17 cellular contexts compared by ENCODE assay signal in the genomic region with DNA sequence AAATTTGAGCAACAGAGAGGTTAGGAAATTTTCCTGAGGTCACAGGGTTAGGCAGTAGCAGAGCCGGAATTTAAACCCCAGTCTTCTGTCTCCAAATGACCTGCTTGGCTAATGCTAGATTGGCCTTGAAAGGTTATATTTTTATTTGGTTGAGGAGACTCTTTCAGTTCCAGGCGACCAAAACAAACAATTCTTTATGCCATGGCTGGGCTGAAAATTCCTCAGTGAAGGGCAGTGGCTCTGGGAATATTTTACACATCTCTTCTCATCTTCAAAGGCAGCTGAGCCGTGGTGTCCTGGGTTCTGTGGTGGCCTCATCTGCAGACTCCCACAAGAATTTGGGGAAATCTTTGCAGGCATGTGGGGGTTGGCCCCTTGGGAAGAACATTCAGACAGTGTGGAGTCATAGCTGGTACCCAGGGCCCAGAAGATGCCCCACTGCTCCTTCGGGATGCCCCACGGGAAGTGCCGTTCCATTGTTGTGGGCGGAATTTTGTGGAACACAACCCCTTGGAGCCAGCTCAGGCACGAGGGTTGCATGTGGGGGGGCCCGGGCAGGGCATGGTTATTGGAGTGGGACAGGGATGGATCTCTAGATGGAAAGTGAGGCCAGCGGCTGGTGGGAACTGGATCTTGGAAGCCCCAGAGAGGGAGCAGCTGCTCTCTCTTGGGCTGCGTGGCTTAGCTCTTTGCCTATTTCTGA. TPM values are rescaled to one million over a fixed set of nuclear protein-coding genes. Genes with fewer than 3 reads are reported as not detected.
DNase-seq lines count a peak whose midpoint lies in the region; TF ChIP-seq lines count a peak whose summit lies in the region.
"Had no signal": no experiment of that assay in that cellular context is flagged by ENCODE, and none has a peak within 500 bp of the region (broad histone marks: within the 10 kb centered on the region; RNA-seq: fewer than 3 reads in every experiment).

No MANE protein-coding gene starts in this region.

- H3K4me3 Mint-ChIP-seq in brain (no peak overlapping the region), mesothelial cell of epicardium (no peak overlapping the region), Calu3 (ENCODE audit: low read depth, unreplicated experiment) (no peak overlapping the region)
- no peak overlapping the region for H3K4me3 Mint-ChIP-seq in activated CD4-positive, alpha-beta T cell treated with anti-CD3 and anti-CD28 coated beads, Interleukin-2, amount 10 ng/mL, durations not matched to agents 7 days and 5 days
- H3K4me3 Mint-ChIP-seq: B cell; CD4-positive, CD25-positive, alpha-beta regulatory T cell; CD8-positive, alpha-beta memory T cell; HFFc6; IgD-negative memory B cell had no signal

- H3K9ac ChIP-seq in KMS-11, result no peak overlapping the region

- H2AFZ ChIP-seq in KMS-11 (ENCODE audit: low read depth) (no peak overlapping the region), osteoblast (ENCODE audit: low read length) (no peak overlapping the region)

- H3K4me2 ChIP-seq in KMS-11, result peak overlapping the region; percentile 66; the same call in 1 of the 2 replicates
- H3K4me2 ChIP-seq in osteoblast (ENCODE audit: insufficient read depth, low read length), result no peak overlapping the region

- no peak for TF ChIP-seq CTCF in KMS-11 (conservative IDR thresholded peaks at IDR 0.05; ENCODE audit: low read depth, low read length)
- TF ChIP-seq CTCF in brain (conservative IDR thresholded peaks at IDR 0.05), result no peak
- no peak for TF ChIP-seq CTCF in mesothelial cell of epicardium (IDR thresholded peaks at IDR 0.05; ENCODE audit: unreplicated experiment)
- no peak for TF ChIP-seq CTCF in osteoblast (IDR thresholded peaks at IDR 0.05; ENCODE audit: extremely low read depth, low read depth, low read length)
- no peak for TF ChIP-seq CTCF in Calu3 (IDR thresholded peaks at IDR 0.05; ENCODE audit: unreplicated experiment)

- no peaks in the 10 kb centered on the region for H3K9me3 ChIP-seq in osteoblast (ENCODE audit: low read depth, low read length)

- no peaks in the 10 kb centered on the region for H3K36me3 ChIP-seq in KMS-11 (ENCODE audit: insufficient read depth)
- H3K36me3 ChIP-seq in osteoblast (ENCODE audit: insufficient read depth, low read length), result no peaks in the 10 kb centered on the region

- H3K27ac ChIP-seq in KMS-11 (no peak overlapping the region), osteoblast (ENCODE audit: low read depth, low read length) (no peak overlapping the region)

- CTCF ChIA-PET in activated CD4-positive, alpha-beta T cell treated with anti-CD3 and anti-CD28 coated beads, Interleukin-2, amount 10 ng/mL, durations not matched to agents 7 days and 5 days (lab: Charles Lee), result no interaction called here
- CTCF ChIA-PET in Calu3 (lab: Charles Lee), result no interaction called here

- no peaks in the 10 kb centered on the region for H3K9me3 Mint-ChIP-seq in brain
- no peaks in the 10 kb centered on the region for H3K9me3 Mint-ChIP-seq in mesothelial cell of epicardium
- H3K9me3 Mint-ChIP-seq in activated CD4-positive, alpha-beta T cell treated with anti-CD3 and anti-CD28 coated beads, Interleukin-2, amount 10 ng/mL, durations not matched to agents 7 days and 5 days, result no peaks in the 10 kb centered on the region
- no peaks in the 10 kb centered on the region for H3K9me3 Mint-ChIP-seq in Calu3 (ENCODE audit: low read depth, unreplicated experiment)
- H3K9me3 Mint-ChIP-seq: CD4-positive, CD25-positive, alpha-beta regulatory T cell; CD8-positive, alpha-beta memory T cell; HFFc6; IgD-negative memory B cell had no signal

- H3K27ac Mint-ChIP-seq in brain (peak overlapping the region in 3 of 5 experiments; percentile 28 to 89 (median 85)), mesothelial cell of epicardium (peak overlapping the region; percentile 4), Calu3 (ENCODE audit: unreplicated experiment) (no peak overlapping the region)
- no peak overlapping the region for H3K27ac Mint-ChIP-seq in activated CD4-positive, alpha-beta T cell treated with anti-CD3 and anti-CD28 coated beads, Interleukin-2, amount 10 ng/mL, durations not matched to agents 7 days and 5 days
- H3K27ac Mint-ChIP-seq: B cell; CD4-positive, CD25-positive, alpha-beta regulatory T cell; CD8-positive, alpha-beta memory T cell; HFFc6; IgD-negative memory B cell had no signal

- peaks cover 17% of the 10 kb centered on the region for H3K4me1 ChIP-seq in KMS-11 (ENCODE audit: low read depth, poor library complexity, severe bottlenecking)
- H3K4me1 ChIP-seq in osteoblast (ENCODE audit: insufficient read depth, low read length), result peaks cover 17% of the 10 kb centered on the region

- H3K79me2 ChIP-seq in KMS-11 (ENCODE audit: insufficient read depth, low read depth) (no peaks in the 10 kb centered on the region), osteoblast (ENCODE audit: insufficient read depth, low read length) (no peaks in the 10 kb centered on the region)

- intact Hi-C loops in Calu3 (cut with micrococcal nuclease; ENCODE audit: unreplicated experiment), result loop anchor here (10.0 kb wide), 1 partner anchor 138 kb away; no protein-coding TSS in a partner anchor

- POLR2A ChIA-PET in activated CD4-positive, alpha-beta T cell treated with anti-CD3 and anti-CD28 coated beads, Interleukin-2, amount 10 ng/mL, durations not matched to agents 7 days and 5 days (lab: Charles Lee), result no interaction called here

- peaks cover 36% of the 10 kb centered on the region for H3K4me1 Mint-ChIP-seq in brain
- H3K4me1 Mint-ChIP-seq in mesothelial cell of epicardium, result peaks cover 18% of the 10 kb centered on the region
- H3K4me1 Mint-ChIP-seq in activated CD4-positive, alpha-beta T cell treated with anti-CD3 and anti-CD28 coated beads, Interleukin-2, amount 10 ng/mL, durations not matched to agents 7 days and 5 days, result peaks cover 15% of the 10 kb centered on the region
- H3K4me1 Mint-ChIP-seq in Calu3 (ENCODE audit: low read depth, unreplicated experiment), result no peaks in the 10 kb centered on the region
- H3K4me1 Mint-ChIP-seq: B cell; CD4-positive, CD25-positive, alpha-beta regulatory T cell had no signal

- H3K27me3 Mint-ChIP-seq in brain (no peaks in the 10 kb centered on the region), mesothelial cell of epicardium (ENCODE audit: low read depth) (no peaks in the 10 kb centered on the region), Calu3 (ENCODE audit: unreplicated experiment) (peaks cover 64% of the 10 kb centered on the region)
- no peaks in the 10 kb centered on the region for H3K27me3 Mint-ChIP-seq in activated CD4-positive, alpha-beta T cell treated with anti-CD3 and anti-CD28 coated beads, Interleukin-2, amount 10 ng/mL, durations not matched to agents 7 days and 5 days

- no peak for DNase-seq in mesothelial cell of epicardium (ENCODE audit: low spot score in 2 of 2, unreplicated experiment in 2 of 2)
- peak; percentile 88 for DNase-seq in osteoblast (ENCODE audit: insufficient read length, low spot score, missing footprints)
- DNase-seq in activated gamma-delta T cell treated with Interleukin-2 at 50 U/mL for 16 hours, result no peak
- no peak for DNase-seq in activated CD4-positive, alpha-beta T cell treated with anti-CD3 and anti-CD28 coated beads, Interleukin-2, amount 10 ng/mL, durations not matched to agents 7 days and 5 days
- no peak for DNase-seq in AG08395 (ENCODE audit: low spot score)
- no peak for DNase-seq in Calu3
- DNase-seq: 8988T; C1 segment of cervical spinal cord; CD4-positive, CD25-positive, alpha-beta regulatory T cell; CD8-positive, alpha-beta memory T cell; GOT3; H7; HFFc6 had no signal

- no TSS peak for BruUV-seq in Calu3 (replicated peaks; lab: Mats Ljungman, UMichigan)

- H3K27me3 ChIP-seq in KMS-11 (ENCODE audit: insufficient read depth, low read depth) (no peaks in the 10 kb centered on the region), osteoblast (ENCODE audit: insufficient read depth, low read length) (no peaks in the 10 kb centered on the region)

- no peaks in the 10 kb centered on the region for H4K20me1 ChIP-seq in KMS-11 (ENCODE audit: insufficient read depth)
- no peaks in the 10 kb centered on the region for H4K20me1 ChIP-seq in osteoblast (ENCODE audit: insufficient read depth, low read length)

- H3K36me3 Mint-ChIP-seq in brain (no peaks in the 10 kb centered on the region), mesothelial cell of epicardium (no peaks in the 10 kb centered on the region), Calu3 (ENCODE audit: insufficient read depth, unreplicated experiment) (no peaks in the 10 kb centered on the region)
- H3K36me3 Mint-ChIP-seq in activated CD4-positive, alpha-beta T cell treated with anti-CD3 and anti-CD28 coated beads, Interleukin-2, amount 10 ng/mL, durations not matched to agents 7 days and 5 days (ENCODE audit: low read depth), result no peaks in the 10 kb centered on the region
- H3K36me3 Mint-ChIP-seq: CD4-positive, CD25-positive, alpha-beta regulatory T cell had no signal

- H3K4me3 ChIP-seq in KMS-11 (IDR thresholded peaks at IDR 0.05; ENCODE audit: insufficient read depth, low read depth, low read length), result no peak overlapping the region
- H3K4me3 ChIP-seq in osteoblast (ENCODE audit: insufficient read depth, low read length), result no peak overlapping the region

RNA-seq across cellular contexts. Expression of a gene that starts 33.2 kb away (rescaled TPM):
- polyA plus RNA-seq in brain (ENCODE audit: insufficient read depth, low read depth, low replicate concordance), result 1,805 TPM
- total RNA-seq in mesothelial cell of epicardium, result 1,414 to 1,482 TPM (median 1,481 TPM) in 3 replicates
- 1,685 and 1,757 TPM in 2 replicates for total RNA-seq in osteoblast
- total RNA-seq in activated CD4-positive, alpha-beta T cell treated with anti-CD3 and anti-CD28 coated beads, Interleukin-2, amount 10 ng/mL, durations not matched to agents 7 days and 5 days, result 1,000 to 10,000 TPM; 1,565 to 2,086 TPM
- total RNA-seq in Calu3 (2022), result 1,787 and 1,941 TPM in 2 replicates

RNA-seq across cellular contexts. Expression of a gene that starts 37.6 kb away (rescaled TPM):
- polyA plus RNA-seq in brain (ENCODE audit: insufficient read depth, low read depth, low replicate concordance), result 15.5 TPM
- total RNA-seq in mesothelial cell of epicardium (23.7 to 24.5 TPM (median 23.9 TPM) in 3 replicates), osteoblast (11.9 and 16.2 TPM in 2 replicates), Calu3 (2022) (26.6 and 30.0 TPM in 2 replicates)
- total RNA-seq in activated CD4-positive, alpha-beta T cell treated with anti-CD3 and anti-CD28 coated beads, Interleukin-2, amount 10 ng/mL, durations not matched to agents 7 days and 5 days, result 10 to 100 TPM; 18.1 to 18.8 TPM

Comparison
In these comparisons a context has a peak if more than half of its experiments do, and no peak if none do; other contexts are left out.
1. H3K27ac Mint-ChIP-seq: peak in brain (3 of 5) and mesothelial cell of epicardium (single experiment); none in activated CD4-positive, alpha-beta T cell treated with anti-CD3 and anti-CD28 coated beads, Interleukin-2, amount 10 ng/mL, durations not matched to agents 7 days and 5 days (single experiment) and Calu3 (single experiment).